Comparison of ENCODE assay signal across 17 cellular contexts in genomic region chr12:76117067-76117691, GRCh38.
"Had no signal": no experiment of that assay in that cellular context is flagged by ENCODE, and none has a peak within 500 bp of the region (broad histone marks: within the 10 kb centered on the region; RNA-seq: fewer than 3 reads in every experiment).

No MANE protein-coding gene starts in this region.

- H3K4me3 ChIP-seq: colonic mucosa, lower lobe of right lung, prostate gland, spleen, upper lobe of right lung had no signal

- H3K9me3 ChIP-seq: colonic mucosa, lower lobe of right lung, prostate gland, spleen, upper lobe of right lung had no signal

- ATAC-seq: activated T-cell treated with anti-CD3 and anti-CD28 coated beads, Interleukin-2, amount 50 U/mL, for 4 hours; left cardiac atrium; lower lobe of right lung; right cardiac atrium; stimulated activated naive CD8-positive, alpha-beta T cell treated with anti-CD3 and anti-CD28 coated beads, Interleukin-15, amount 100 ng/mL, for 72 hours; upper lobe of right lung had no signal

- H3K4me1 ChIP-seq: colonic mucosa, lower lobe of right lung, prostate gland, upper lobe of right lung had no signal

- H3K36me3 ChIP-seq: colonic mucosa, lower lobe of right lung, prostate gland, spleen, upper lobe of right lung had no signal

- H3K27ac Mint-ChIP-seq: activated naive CD8-positive, alpha-beta T cell; mesothelial cell of epicardium; stimulated activated naive CD8-positive, alpha-beta T cell treated with anti-CD3 and anti-CD28 coated beads, Interleukin-15, amount 100 ng/mL, for 72 hours had no signal

- H3K27ac ChIP-seq: colonic mucosa, lower lobe of right lung, prostate gland, spleen, upper lobe of right lung had no signal

- H3K27me3 Mint-ChIP-seq: activated naive CD8-positive, alpha-beta T cell; stimulated activated naive CD8-positive, alpha-beta T cell treated with anti-CD3 and anti-CD28 coated beads, Interleukin-15, amount 100 ng/mL, for 72 hours had no signal

- H3K4me1 Mint-ChIP-seq: mesothelial cell of epicardium; stimulated activated naive CD8-positive, alpha-beta T cell treated with anti-CD3 and anti-CD28 coated beads, Interleukin-15, amount 100 ng/mL, for 72 hours had no signal

- H3K9me3 Mint-ChIP-seq: activated T-cell treated with anti-CD3 and anti-CD28 coated beads, Interleukin-2, amount 50 U/mL, for 4 hours; stimulated activated naive CD8-positive, alpha-beta T cell treated with anti-CD3 and anti-CD28 coated beads, Interleukin-15, amount 100 ng/mL, for 72 hours had no signal

- H3K4me3 Mint-ChIP-seq: activated naive CD8-positive, alpha-beta T cell; activated T-cell treated with anti-CD3 and anti-CD28 coated beads, Interleukin-2, amount 50 U/mL, for 4 hours; mesothelial cell of epicardium; stimulated activated naive CD8-positive, alpha-beta T cell treated with anti-CD3 and anti-CD28 coated beads, Interleukin-15, amount 100 ng/mL, for 72 hours had no signal

- H3K27me3 ChIP-seq: colonic mucosa, spleen, upper lobe of right lung had no signal

- DNase-seq: activated CD4-positive, alpha-beta T cell treated with anti-CD3 and anti-CD28 coated beads, Interleukin-2, amount 50 U/mL, for 4 hours; activated CD4-positive, CD25-positive, alpha-beta regulatory T cell treated with anti-CD3 and anti-CD28 coated beads, Interleukin-2, amount 50 U/mL, for 72 hours; activated effector memory CD4-positive, alpha-beta T cell treated with anti-CD3 and anti-CD28 coated beads, Interleukin-2, amount 50 U/mL, for 16 hours; activated T-cell treated with anti-CD3 and anti-CD28 coated beads, Interleukin-2, amount 50 U/mL, for 4 hours; amniotic stem cell; caudate nucleus; colonic mucosa; foreskin fibroblast; left cardiac atrium; lower lobe of right lung; right cardiac atrium; spleen; stimulated activated naive CD8-positive, alpha-beta T cell treated with anti-CD3 and anti-CD28 coated beads, Interleukin-15, amount 100 ng/mL, for 72 hours; upper lobe of right lung had no signal

- H3K36me3 Mint-ChIP-seq: activated naive CD8-positive, alpha-beta T cell; mesothelial cell of epicardium had no signal
